18 cellular contexts compared by ENCODE assay signal in the genomic region with DNA sequence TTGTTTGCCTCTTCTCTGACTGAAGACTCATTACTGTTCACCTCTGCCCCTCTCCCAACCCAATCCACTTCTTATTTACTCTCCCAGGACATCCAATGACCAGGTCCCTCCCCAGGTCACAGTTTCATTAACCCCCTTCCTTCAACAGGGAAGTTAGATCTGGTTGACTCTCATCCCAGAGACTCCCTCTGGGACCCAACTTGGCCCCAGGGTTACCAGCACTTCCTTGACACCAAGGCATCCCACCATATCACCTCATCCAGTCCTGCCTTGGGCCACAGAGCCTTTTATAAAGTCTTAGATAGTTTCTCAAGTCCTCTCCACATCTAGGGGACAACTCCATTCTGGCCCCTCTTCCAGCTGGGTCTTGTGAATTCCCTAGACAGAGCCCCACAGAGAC.
A peak's percentile ranks its signal among the peaks of the same experiment; 100 is the strongest.
DNase-seq lines count a peak whose midpoint lies in the region; FAIRE-seq and TF ChIP-seq lines count a peak whose summit lies in the region.
"Had no signal": no experiment of that assay in that cellular context is flagged by ENCODE, and none has a peak within 500 bp of the region (broad histone marks: within the 10 kb centered on the region; RNA-seq: fewer than 3 reads in every experiment).

No MANE protein-coding gene starts in this region.

- H3K4me3 ChIP-seq in H1 (ENCODE audit: extremely low read depth in 1 of 4, insufficient read depth in 2 of 4, low read depth in 3 of 4, low read length in 4 of 4) (no peak overlapping the region), esophagus muscularis mucosa (no peak overlapping the region), MM.1S (ENCODE audit: low read length) (no peak overlapping the region)

- intact Hi-C loops in esophagus muscularis mucosa (cut with DNase I), result no loop called here

- TF ChIP-seq POLR2A in H1 (IDR thresholded peaks at IDR 0.05; ENCODE audit: control extremely low read depth in 1 of 2, low read depth in 2 of 2, low read length in 2 of 2), result no peak
- TF ChIP-seq POLR2A in esophagus muscularis mucosa (IDR thresholded peaks at IDR 0.05; ENCODE audit: low read depth), result no peak
- TF ChIP-seq POLR2A in erythroblast (IDR thresholded peaks at IDR 0.05; ENCODE audit: low read length), result no peak

- H3K79me2 ChIP-seq in H1 (ENCODE audit: control insufficient read depth in 1 of 2, insufficient read depth in 2 of 2, low read length in 2 of 2) (no peaks in the 10 kb centered on the region), MM.1S (ENCODE audit: low read length) (no peaks in the 10 kb centered on the region)

- H2BK20ac ChIP-seq in H1 (ENCODE audit: low read length), result no peak overlapping the region

- H3K27ac Mint-ChIP-seq in osteocyte (ENCODE audit: unreplicated experiment), result no peak overlapping the region
- H3K27ac Mint-ChIP-seq: CD4-positive, alpha-beta memory T cell had no signal

- H3K4me2 ChIP-seq in H1 (ENCODE audit: insufficient read depth in 1 of 2, low read depth in 2 of 2, low read length in 2 of 2), result no peak overlapping the region
- no peak overlapping the region for H3K4me2 ChIP-seq in MM.1S (ENCODE audit: low read depth, low read length)

- no peaks in the 10 kb centered on the region for H3K27me3 Mint-ChIP-seq in osteocyte (ENCODE audit: unreplicated experiment)

- H3K4me1 ChIP-seq in H1 (replicated peaks in 1 of 4; ENCODE audit: control insufficient read depth in 3 of 4, insufficient read depth in 4 of 4, low read length in 3 of 4), result peaks cover 0 to 7% (median 2%) of the 10 kb centered on the region in 4 experiments; a peak in 4 of 7 replicates
- H3K4me1 ChIP-seq in esophagus muscularis mucosa, result peaks cover 0 to 15% (median 9%) of the 10 kb centered on the region in 4 donors
- H3K4me1 ChIP-seq in MM.1S (ENCODE audit: low read length), result no peaks in the 10 kb centered on the region

- TF ChIP-seq EP300 in H1 (IDR thresholded peaks at IDR 0.05; ENCODE audit: borderline replicate concordance in 1 of 2, low read depth in 2 of 2, low read length in 2 of 2) (no peak), esophagus muscularis mucosa (IDR thresholded peaks at IDR 0.05) (no peak)

- H2AFZ ChIP-seq in H1 (ENCODE audit: low read length) (no peak overlapping the region), MM.1S (ENCODE audit: low read length) (no peak overlapping the region)

- H4K20me1 ChIP-seq in H1 (replicated peaks in 1 of 2; ENCODE audit: control insufficient read depth in 1 of 2, insufficient read depth in 2 of 2, low read length in 2 of 2), result no peaks in the 10 kb centered on the region
- H4K20me1 ChIP-seq in MM.1S (ENCODE audit: insufficient read depth, low read length), result no peaks in the 10 kb centered on the region

- H2AK5ac ChIP-seq in H1 (ENCODE audit: low read depth, low read length), result no peak overlapping the region

- peaks cover 43% of the 10 kb centered on the region for H3K9me3 Mint-ChIP-seq in osteocyte (ENCODE audit: unreplicated experiment)

- no peak for TF ChIP-seq RAD21 in H1 (IDR thresholded peaks at IDR 0.05 in 1 of 2, conservative IDR thresholded peaks at IDR 0.05 in 1 of 2; ENCODE audit: low read depth in 2 of 2, low read length in 2 of 2)

- FAIRE-seq in H1 (lab: Jason Lieb, UNC), result no peak
- FAIRE-seq: GM12891, GM18507 had no signal

- H4K5ac ChIP-seq in H1 (ENCODE audit: insufficient read length, low read depth, low read length), result no peak overlapping the region

- no peaks in the 10 kb centered on the region for H3K9me3 ChIP-seq in H1 (ENCODE audit: insufficient read depth in 2 of 2, low read depth in 1 of 2, low read length in 1 of 2)
- no peaks in the 10 kb centered on the region for H3K9me3 ChIP-seq in esophagus muscularis mucosa
- H3K9me3 ChIP-seq in MM.1S (replicated peaks; ENCODE audit: insufficient read depth, low read length), result no peaks in the 10 kb centered on the region

- H3K23ac ChIP-seq in H1 (ENCODE audit: insufficient read length), result no peak overlapping the region

- no peaks in the 10 kb centered on the region for H3K27me3 ChIP-seq in H1 (replicated peaks in 1 of 4; ENCODE audit: control insufficient read depth in 3 of 4, extremely low read depth in 1 of 4, insufficient read depth in 3 of 4, low read length in 3 of 4)
- no peaks in the 10 kb centered on the region for H3K27me3 ChIP-seq in esophagus muscularis mucosa
- peaks cover 18% of the 10 kb centered on the region for H3K27me3 ChIP-seq in MM.1S (replicated peaks; ENCODE audit: insufficient read depth, low read length)

- no peaks in the 10 kb centered on the region for H3K23me2 ChIP-seq in H1 (ENCODE audit: low read depth, low read length)

- POLR2A ChIA-PET in H1 (lab: Charles Lee; ENCODE audit: partially characterized antibody), result no interaction called here

- H3K27ac ChIP-seq in H1 (ENCODE audit: low read depth, low read length) (no peak overlapping the region), esophagus muscularis mucosa (replicated peaks in 1 of 4) (no peak overlapping the region), MM.1S (ENCODE audit: low read length) (no peak overlapping the region)

- no peak for TF ChIP-seq CTCF in H1 (IDR thresholded peaks at IDR 0.05; ENCODE audit: control extremely low read depth in 1 of 3, insufficient read depth in 1 of 3, low read depth in 1 of 3, low read length in 3 of 3)
- TF ChIP-seq CTCF in esophagus muscularis mucosa (IDR thresholded peaks at IDR 0.05), result no peak
- TF ChIP-seq CTCF in osteocyte (IDR thresholded peaks at IDR 0.05), result no peak
- TF ChIP-seq CTCF in MM.1S (IDR thresholded peaks at IDR 0.05; ENCODE audit: low read length), result no peak

- CTCF ChIA-PET in H1 (lab: Charles Lee; ENCODE audit: partially characterized antibody), result no interaction called here

- no peak overlapping the region for H2BK5ac ChIP-seq in H1 (ENCODE audit: low read depth, low read length)

- H3K79me1 ChIP-seq in H1 (ENCODE audit: low read depth, low read length), result no peaks in the 10 kb centered on the region

- no peak overlapping the region for H2BK15ac ChIP-seq in H1 (ENCODE audit: low read length)

- no peak overlapping the region for H3K56ac ChIP-seq in H1 (replicated peaks; ENCODE audit: insufficient read length, low read depth, low read length)

- H2BK120ac ChIP-seq in H1 (replicated peaks; ENCODE audit: low read depth, low read length), result no peak overlapping the region

- H3K36me3 ChIP-seq in H1 (ENCODE audit: control insufficient read depth in 2 of 4, insufficient read depth in 4 of 4, low read length in 3 of 4) (no peaks in the 10 kb centered on the region), esophagus muscularis mucosa (no peaks in the 10 kb centered on the region), MM.1S (replicated peaks; ENCODE audit: insufficient read depth, low read length) (no peaks in the 10 kb centered on the region)

- no peak overlapping the region for H4K8ac ChIP-seq in H1 (ENCODE audit: extremely low read depth, insufficient read depth, low read length)

- 0 out of 2 replicates have a peak overlapping the region, but pooled peaks have one; percentile 6 for H2BK12ac ChIP-seq in H1 (ENCODE audit: low read depth, low read length)

- H3K9ac ChIP-seq in H1 (replicated peaks in 1 of 4; ENCODE audit: extremely low read depth in 1 of 4, low read depth in 3 of 4, low read length in 3 of 4), result no peak overlapping the region
- H3K9ac ChIP-seq in MM.1S (ENCODE audit: low read length), result no peak overlapping the region

- no peak for DNase-seq in H1 (ENCODE audit: low read depth in 1 of 2, low spot score in 2 of 2)
- DNase-seq in esophagus muscularis mucosa (ENCODE audit: extremely low spot score), result peak; percentile 79
- peak; percentile 59 for DNase-seq in osteocyte (ENCODE audit: extremely low spot score, unreplicated experiment)
- DNase-seq in MM.1S, result no peak
- DNase-seq in erythroblast (lab: John Stamatoyannopoulos, UW), result no peak
- DNase-seq in T1000 (lab: John Stamatoyannopoulos, UW), result no peak
- DNase-seq: C1 segment of cervical spinal cord; Calu3; CD4-positive, alpha-beta memory T cell; COR-L47; DMS53; DMS79 treated with DMSO at 0.1 percent for 48 hours; GF-D8; GOT3; H7; HCEC 1CT had no signal

- H3K14ac ChIP-seq in H1 (ENCODE audit: insufficient read length), result no peak overlapping the region

- no peaks in the 10 kb centered on the region for H3K9me2 ChIP-seq in MM.1S (replicated peaks; ENCODE audit: insufficient read depth, low read length)

- H4K91ac ChIP-seq in H1 (replicated peaks; ENCODE audit: insufficient read length, low read length), result no peak overlapping the region

- no peaks in the 10 kb centered on the region for H3F3A ChIP-seq in MM.1S (ENCODE audit: insufficient read depth, low read length)

- no peak overlapping the region for H3K4me3 Mint-ChIP-seq in osteocyte (ENCODE audit: unreplicated experiment)
- H3K4me3 Mint-ChIP-seq: CD4-positive, alpha-beta memory T cell had no signal

- H3K4me1 Mint-ChIP-seq in osteocyte (ENCODE audit: unreplicated experiment), result no peaks in the 10 kb centered on the region
- H3K4me1 Mint-ChIP-seq: CD4-positive, alpha-beta memory T cell had no signal

- H3K18ac ChIP-seq in H1 (ENCODE audit: extremely low read depth, low read length), result no peak overlapping the region

- H3K4ac ChIP-seq in H1 (replicated peaks; ENCODE audit: insufficient read length, low read depth, low read length), result no peak overlapping the region

- no peaks in the 10 kb centered on the region for H3K36me3 Mint-ChIP-seq in osteocyte (ENCODE audit: unreplicated experiment)
- H3K36me3 Mint-ChIP-seq: CD4-positive, alpha-beta memory T cell had no signal

TF ChIP-seq in H1, 55 proteins besides CTCF, POLR2A, EP300 and RAD21:
- TF ChIP-seq CEBPB (IDR thresholded peaks at IDR 0.05; ENCODE audit: low read depth, low read length), result no peak
- TF ChIP-seq, protein P1, sequence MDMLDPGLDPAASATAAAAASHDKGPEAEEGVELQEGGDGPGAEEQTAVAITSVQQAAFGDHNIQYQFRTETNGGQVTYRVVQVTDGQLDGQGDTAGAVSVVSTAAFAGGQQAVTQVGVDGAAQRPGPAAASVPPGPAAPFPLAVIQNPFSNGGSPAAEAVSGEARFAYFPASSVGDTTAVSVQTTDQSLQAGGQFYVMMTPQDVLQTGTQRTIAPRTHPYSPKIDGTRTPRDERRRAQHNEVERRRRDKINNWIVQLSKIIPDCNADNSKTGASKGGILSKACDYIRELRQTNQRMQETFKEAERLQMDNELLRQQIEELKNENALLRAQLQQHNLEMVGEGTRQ (IDR thresholded peaks at IDR 0.05; ENCODE audit: low read length), result no peak
- no peak for TF ChIP-seq FOSL1 (IDR thresholded peaks at IDR 0.05; ENCODE audit: insufficient read depth, low read depth, low read length)
- TF ChIP-seq CBX8 (IDR thresholded peaks at IDR 0.05; ENCODE audit: borderline replicate concordance, low read depth, low read length), result no peak
- no peak for TF ChIP-seq HDAC6 (IDR thresholded peaks at IDR 0.05; ENCODE audit: low read depth, low read length)
- TF ChIP-seq, protein P2, sequence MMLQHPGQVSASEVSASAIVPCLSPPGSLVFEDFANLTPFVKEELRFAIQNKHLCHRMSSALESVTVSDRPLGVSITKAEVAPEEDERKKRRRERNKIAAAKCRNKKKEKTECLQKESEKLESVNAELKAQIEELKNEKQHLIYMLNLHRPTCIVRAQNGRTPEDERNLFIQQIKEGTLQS (IDR thresholded peaks at IDR 0.05; ENCODE audit: insufficient read depth, low read depth, low read length), result no peak
- no peak for TF ChIP-seq SP4 (IDR thresholded peaks at IDR 0.05; ENCODE audit: low read length)
- TF ChIP-seq CHD2 (IDR thresholded peaks at IDR 0.05; ENCODE audit: low read length), result no peak
- TF ChIP-seq RFX5 (IDR thresholded peaks at IDR 0.05; ENCODE audit: borderline replicate concordance, low read depth, low read length), result no peak
TF ChIP-seq in H1: peak in this region for 0.

Comparison
In these comparisons a context has a peak if more than half of its experiments do, and no peak if none do; other contexts are left out.
1. DNase-seq: peak in esophagus muscularis mucosa (single experiment) and osteocyte (single experiment); none in H1 (0 of 2), MM.1S (single experiment), erythroblast (0 of 2) and T1000 (single experiment).